ENCODE assay signal across 21 cellular contexts in genomic region chr18:24544949-24545348, GRCh38.
DNase-seq lines count a peak whose midpoint lies in the region; ATAC-seq, FAIRE-seq and TF ChIP-seq lines count a peak whose summit lies in the region.
"Had no signal": no experiment of that assay in that cellular context is flagged by ENCODE, and none has a peak within 500 bp of the region (broad histone marks: within the 10 kb centered on the region; RNA-seq: fewer than 3 reads in every experiment).

No MANE protein-coding gene starts in this region.

- no peaks in the 10 kb centered on the region for H3K79me2 ChIP-seq in GM23338 (replicated peaks; ENCODE audit: insufficient read depth)
- no peaks in the 10 kb centered on the region for H3K79me2 ChIP-seq in neural progenitor cell (ENCODE audit: low read depth)

- H2BK20ac ChIP-seq in IMR-90 (ENCODE audit: low read depth, low read length): no peak overlapping the region; the same call in 1 of the 2 replicates

- no peak overlapping the region for H2AK9ac ChIP-seq in IMR-90 (replicated peaks; ENCODE audit: low read depth, low read length, poor library complexity)

- H3K36me3 ChIP-seq in GM23338 (ENCODE audit: insufficient read depth) (no peaks in the 10 kb centered on the region), IMR-90 (ENCODE audit: control insufficient read depth, insufficient read depth, low read length) (no peaks in the 10 kb centered on the region), neural progenitor cell (no peaks in the 10 kb centered on the region)
- H3K36me3 ChIP-seq: BE2C, BLaER1 had no signal

- no peak overlapping the region for H2BK5ac ChIP-seq in IMR-90 (ENCODE audit: low read depth, low read length, poor library complexity, severe bottlenecking)

- no peak overlapping the region for H3K14ac ChIP-seq in IMR-90 (replicated peaks; ENCODE audit: low read depth, low read length)

- no peaks in the 10 kb centered on the region for H3K79me1 ChIP-seq in IMR-90 (ENCODE audit: low read depth in 1 of 2, low read length in 2 of 2)

- no peak for TF ChIP-seq CTCF in GM23338 (conservative IDR thresholded peaks at IDR 0.05; ENCODE audit: low read depth in 2 of 2)
- no peak for TF ChIP-seq CTCF in IMR-90 (conservative IDR thresholded peaks at IDR 0.05; ENCODE audit: low read depth, low read length)
- no peak for TF ChIP-seq CTCF in neural progenitor cell (IDR thresholded peaks at IDR 0.05)

- H2BK120ac ChIP-seq in IMR-90 (ENCODE audit: low read depth, low read length): 0 out of 2 replicates have a peak overlapping the region, but pooled peaks have one; percentile 1

- POLR2A ChIA-PET in IMR-90 (lab: Charles Lee; ENCODE audit: unreplicated experiment): no interaction called here

- H3K18ac ChIP-seq in IMR-90 (ENCODE audit: low read depth, low read length): no peak overlapping the region

- H3K4me3 Mint-ChIP-seq in GM23338 (no peak overlapping the region), neural progenitor cell (no peak overlapping the region)
- H3K4me3 Mint-ChIP-seq in activated CD4-positive, alpha-beta T cell treated with anti-CD3 and anti-CD28 coated beads, Interleukin-2, amount 10 ng/mL, durations not matched to agents 24 days and 14 days: no peak overlapping the region
- H3K4me3 Mint-ChIP-seq: CD14-positive monocyte; CD4-positive, alpha-beta memory T cell; CD4-positive, CD25-positive, alpha-beta regulatory T cell; CD8-positive, alpha-beta memory T cell had no signal

- H2AFZ ChIP-seq in GM23338: peak overlapping the region; percentile 4; the same call in 1 of the 2 replicates
- H2AFZ ChIP-seq in IMR-90 (replicated peaks; ENCODE audit: low read length, poor library complexity): no peak overlapping the region
- H2AFZ ChIP-seq in neural progenitor cell (replicated peaks): no peak overlapping the region

- CTCF ChIA-PET in IMR-90 (lab: Yijun Ruan, JAX): interaction anchor here (0.6 kb wide), 2 partner anchors 1804 to 1848 kb away, joined by 3 read pairs; no protein-coding TSS in a partner anchor

- no peaks in the 10 kb centered on the region for H3F3A ChIP-seq in GM23338 (replicated peaks; ENCODE audit: low read depth)
- H3F3A ChIP-seq in neural progenitor cell (ENCODE audit: low read depth): no peaks in the 10 kb centered on the region

- dilution Hi-C loops in IMR-90 (cut with HindIII; ENCODE audit: low sequenced_read_pairs, unreplicated experiment): no loop called here

- no peak overlapping the region for H4K8ac ChIP-seq in IMR-90 (ENCODE audit: low read depth in 2 of 2, low read length in 2 of 2)

- H3K4ac ChIP-seq in IMR-90 (ENCODE audit: low read depth, low read length): no peak overlapping the region

- no peak overlapping the region for H3K4me3 ChIP-seq in GM23338
- H3K4me3 ChIP-seq in IMR-90 (ENCODE audit: insufficient read depth, low read depth, low read length): no peak overlapping the region
- no peak overlapping the region for H3K4me3 ChIP-seq in neural progenitor cell
- H3K4me3 ChIP-seq: BLaER1 had no signal

- TF ChIP-seq RAD21 in IMR-90 (IDR thresholded peaks at IDR 0.05; ENCODE audit: low read length): no peak

- H3K56ac ChIP-seq in IMR-90 (ENCODE audit: extremely low read depth, insufficient read depth, low read length): no peak overlapping the region

- in situ Hi-C loops in IMR-90 (cut with MboI; ENCODE audit: low sequenced_read_pairs): no loop called here

- H3K27ac ChIP-seq in GM23338 (ENCODE audit: low read depth) (no peak overlapping the region), IMR-90 (ENCODE audit: insufficient read depth, low read length) (no peak overlapping the region), neural progenitor cell (no peak overlapping the region), temporal lobe (ENCODE audit: low read depth, low read length) (peak overlapping the region; percentile 2)
- H3K27ac ChIP-seq: BLaER1 had no signal

- DNase-seq in GM23338 (ENCODE audit: low spot score) (no peak), IMR-90 (no peak), neural progenitor cell (ENCODE audit: low spot score) (no peak), GM12891 (ENCODE audit: insufficient read length, low spot score) (no peak), DMS114 treated with DMSO at 0.1 percent for 48 hours (lab: John Stamatoyannopoulos, UW; ENCODE audit: unreplicated experiment) (no peak)
- DNase-seq in activated CD4-positive, alpha-beta T cell treated with anti-CD3 and anti-CD28 coated beads, Interleukin-2, amount 10 ng/mL, durations not matched to agents 24 days and 14 days: no peak
- DNase-seq: 8988T; ACHN; BE2C; CD4-positive, alpha-beta memory T cell; CD4-positive, CD25-positive, alpha-beta regulatory T cell; CD8-positive, alpha-beta memory T cell; COR-L47; DMS 273 treated with DMSO at 0.1 percent for 48 hours; GF-D8 had no signal

- no TSS peak for BruUV-seq in IMR-90 (replicated peaks; lab: Mats Ljungman, UMichigan)

- H3K9me3 ChIP-seq in IMR-90 (ENCODE audit: control insufficient read depth, insufficient read depth, low read length) (no peaks in the 10 kb centered on the region), neural progenitor cell (ENCODE audit: low read depth) (no peaks in the 10 kb centered on the region)
- H3K9me3 ChIP-seq: BE2C, BLaER1 had no signal

- no peak for ATAC-seq in GM23338
- no peak for ATAC-seq in IMR-90 (ENCODE audit: low read depth)

- H3K4me1 Mint-ChIP-seq in GM23338 (peaks cover 4% of the 10 kb centered on the region; the same call in 1 of the 3 replicates), neural progenitor cell (peaks cover 13% of the 10 kb centered on the region)
- no peaks in the 10 kb centered on the region for H3K4me1 Mint-ChIP-seq in activated CD4-positive, alpha-beta T cell treated with anti-CD3 and anti-CD28 coated beads, Interleukin-2, amount 10 ng/mL, durations not matched to agents 24 days and 14 days
- H3K4me1 Mint-ChIP-seq: CD4-positive, alpha-beta memory T cell; CD4-positive, CD25-positive, alpha-beta regulatory T cell; CD8-positive, alpha-beta memory T cell had no signal

- H3K27me3 Mint-ChIP-seq in GM23338 (ENCODE audit: insufficient read depth, low read depth, poor library complexity) (peaks cover 3% of the 10 kb centered on the region), neural progenitor cell (ENCODE audit: insufficient read depth, low read depth) (peaks cover 8% of the 10 kb centered on the region)
- peaks cover 1% of the 10 kb centered on the region for H3K27me3 Mint-ChIP-seq in activated CD4-positive, alpha-beta T cell treated with anti-CD3 and anti-CD28 coated beads, Interleukin-2, amount 10 ng/mL, durations not matched to agents 24 days and 14 days

- H3K9me3 Mint-ChIP-seq in GM23338 (no peaks in the 10 kb centered on the region), neural progenitor cell (no peaks in the 10 kb centered on the region)
- no peaks in the 10 kb centered on the region for H3K9me3 Mint-ChIP-seq in activated CD4-positive, alpha-beta T cell treated with anti-CD3 and anti-CD28 coated beads, Interleukin-2, amount 10 ng/mL, durations not matched to agents 24 days and 14 days
- H3K9me3 Mint-ChIP-seq: CD14-positive monocyte; CD4-positive, alpha-beta memory T cell; CD8-positive, alpha-beta memory T cell had no signal

- intact Hi-C loops in IMR-90 (cut with micrococcal nuclease): loop anchor here (1.0 to 10.0 kb wide), 3 partner anchors 128 to 1350 kb away; no protein-coding TSS in a partner anchor
- intact Hi-C loops in activated CD4-positive, alpha-beta T cell treated with anti-CD3 and anti-CD28 coated beads, Interleukin-2, amount 10 ng/mL, durations not matched to agents 24 days and 14 days (cut with micrococcal nuclease): no loop called here

- H3K9ac ChIP-seq in IMR-90 (ENCODE audit: low read depth, low read length): no peak overlapping the region
- no peak overlapping the region for H3K9ac ChIP-seq in neural progenitor cell
- H3K9ac ChIP-seq: BLaER1 had no signal

- no peak for FAIRE-seq in GM12891 (lab: Jason Lieb, UNC)
- FAIRE-seq: A204.1, GM12892, GM18507 had no signal

- H4K20me1 ChIP-seq in GM23338 (replicated peaks; ENCODE audit: insufficient read depth): no peaks in the 10 kb centered on the region
- no peaks in the 10 kb centered on the region for H4K20me1 ChIP-seq in IMR-90 (ENCODE audit: insufficient read depth, low read length)
- H4K20me1 ChIP-seq in neural progenitor cell (ENCODE audit: low read depth): no peaks in the 10 kb centered on the region
- H4K20me1 ChIP-seq: BLaER1 had no signal

- WGBS in IMR-90 (ENCODE audit: extremely low coverage in 2 of 2, insufficient read length in 1 of 2), 2 experiments: no CpG with 5 or more reads among the region's 4 CpGs

- H3K9me1 ChIP-seq in IMR-90 (ENCODE audit: insufficient read depth, low read length): 0 out of 2 replicates have a peak, but pooled peaks cover 3% of the 10 kb centered on the region

- TF ChIP-seq POLR2A in IMR-90 (IDR thresholded peaks at IDR 0.05; ENCODE audit: low read depth, low read length) (no peak), GM12891 (IDR thresholded peaks at IDR 0.05; ENCODE audit: low read depth, low read length) (no peak)

- H3K36me3 Mint-ChIP-seq in GM23338 (ENCODE audit: low read depth) (no peaks in the 10 kb centered on the region), neural progenitor cell (no peaks in the 10 kb centered on the region)
- no peaks in the 10 kb centered on the region for H3K36me3 Mint-ChIP-seq in activated CD4-positive, alpha-beta T cell treated with anti-CD3 and anti-CD28 coated beads, Interleukin-2, amount 10 ng/mL, durations not matched to agents 24 days and 14 days (ENCODE audit: low read depth)
- H3K36me3 Mint-ChIP-seq: CD14-positive monocyte; CD4-positive, alpha-beta memory T cell; CD4-positive, CD25-positive, alpha-beta regulatory T cell; CD8-positive, alpha-beta memory T cell had no signal

- H3K27ac Mint-ChIP-seq in GM23338 (no peak overlapping the region), neural progenitor cell (peak overlapping the region; percentile 26)
- no peak overlapping the region for H3K27ac Mint-ChIP-seq in activated CD4-positive, alpha-beta T cell treated with anti-CD3 and anti-CD28 coated beads, Interleukin-2, amount 10 ng/mL, durations not matched to agents 24 days and 14 days
- H3K27ac Mint-ChIP-seq: CD14-positive monocyte; CD4-positive, alpha-beta memory T cell; CD4-positive, CD25-positive, alpha-beta regulatory T cell; CD8-positive, alpha-beta memory T cell had no signal

- no peak overlapping the region for H4K91ac ChIP-seq in IMR-90 (ENCODE audit: insufficient read depth, low read depth, low read length)

- no peak overlapping the region for H2AK5ac ChIP-seq in IMR-90 (ENCODE audit: low read depth, low read length)

- H3K9me2 ChIP-seq in GM23338 (ENCODE audit: insufficient read depth): no peaks in the 10 kb centered on the region

- no peak overlapping the region for H3K4me2 ChIP-seq in GM23338
- no peak overlapping the region for H3K4me2 ChIP-seq in IMR-90 (ENCODE audit: low read depth, low read length)
- no peak overlapping the region for H3K4me2 ChIP-seq in neural progenitor cell
- H3K4me2 ChIP-seq: BLaER1 had no signal

- H3K23ac ChIP-seq in IMR-90 (ENCODE audit: low read depth, low read length): no peak overlapping the region

- H3K4me1 ChIP-seq in GM23338 (ENCODE audit: insufficient read depth) (0 out of 2 replicates have a peak, but pooled peaks cover 4% of the 10 kb centered on the region), IMR-90 (ENCODE audit: control insufficient read depth, insufficient read depth, low read length) (no peaks in the 10 kb centered on the region), neural progenitor cell (no peaks in the 10 kb centered on the region)
- H3K4me1 ChIP-seq: BE2C, BLaER1 had no signal

- H2BK15ac ChIP-seq in IMR-90 (ENCODE audit: low read depth, low read length): no peak overlapping the region

- H4K5ac ChIP-seq in IMR-90 (ENCODE audit: low read depth, low read length): no peak overlapping the region

- H3K27me3 ChIP-seq in GM23338 (ENCODE audit: insufficient read depth) (no peaks in the 10 kb centered on the region), IMR-90 (ENCODE audit: control insufficient read depth, insufficient read depth, low read length) (peaks cover 15% of the 10 kb centered on the region), neural progenitor cell (no peaks in the 10 kb centered on the region)
- H3K27me3 ChIP-seq: BE2C, BLaER1 had no signal
